ENCODE assay signal across 21 cellular contexts in genomic region chr17:18101828-18102227, GRCh38. TPM values are rescaled to one million over a fixed set of nuclear protein-coding genes. Genes with fewer than 3 reads are reported as not detected.
DNase-seq lines count a peak whose midpoint lies in the region; ATAC-seq and TF ChIP-seq lines count a peak whose summit lies in the region.
"Had no signal": no experiment of that assay in that cellular context is flagged by ENCODE, and none has a peak within 500 bp of the region (broad histone marks: within the 10 kb centered on the region; RNA-seq: fewer than 3 reads in every experiment).

No MANE protein-coding gene starts in this region.

- no peaks in the 10 kb centered on the region for H3K27me3 Mint-ChIP-seq in stimulated activated memory B cell treated with anti-CD40 and anti-IgM and Interleukin-4, amounts not matched to agents 10 μg/mL and 1 μg/mL and 100 μg/mL, for 72 hours
- H3K27me3 Mint-ChIP-seq: CD4-positive, CD25-positive, alpha-beta regulatory T cell; CD8-positive, alpha-beta memory T cell had no signal

- H3K27ac Mint-ChIP-seq in stimulated activated memory B cell treated with anti-CD40 and anti-IgM and Interleukin-4, amounts not matched to agents 10 μg/mL and 1 μg/mL and 100 μg/mL, for 72 hours, result peak overlapping the region; percentile 79
- H3K27ac Mint-ChIP-seq: H9 had no signal

- no peak for ATAC-seq in Right ventricle myocardium inferior
- ATAC-seq in right lobe of liver, result peak; percentile 2 to 20 (median 12)
- ATAC-seq in stimulated activated memory B cell treated with anti-CD40 and anti-IgM and Interleukin-4, amounts not matched to agents 10 μg/mL and 1 μg/mL and 100 μg/mL, for 72 hours, result no peak
- no peak for ATAC-seq in HG02759 (IDR thresholded peaks at IDR 0.05; ENCODE audit: unreplicated experiment)
- ATAC-seq in HG03439 (IDR thresholded peaks at IDR 0.05; ENCODE audit: unreplicated experiment), result no peak
- ATAC-seq: A549 had no signal

- peaks cover 0 to 3% (median 0%) of the 10 kb centered on the region in 4 donors for H3K4me1 ChIP-seq in right lobe of liver
- H3K4me1 ChIP-seq: A549 had no signal

- peak overlapping the region; percentile 9; the same call in 1 of the 2 replicates for H3K27ac ChIP-seq in RWPE1
- no peak overlapping the region for H3K27ac ChIP-seq in right lobe of liver
- H3K27ac ChIP-seq: 22Rv1, A549 had no signal

- DNase-seq in Right ventricle myocardium inferior (ENCODE audit: missing footprints) (peak; percentile 23), cardiac septum (ENCODE audit: low spot score) (no peak), RWPE1 (ENCODE audit: low spot score) (no peak), right lobe of liver (peak in 2 of 3 donors; percentile 50 to 72), activated T-cell treated with anti-CD3 and anti-CD28 coated beads for 4 hours (no peak)
- DNase-seq: AML-193; C1 segment of cervical spinal cord; CD4-positive, CD25-positive, alpha-beta regulatory T cell; CD8-positive, alpha-beta memory T cell; COR-L47; DMS 273 treated with DMSO at 0.1 percent for 48 hours; DMS53; DND-41; EL; H9 had no signal

- no peaks in the 10 kb centered on the region for H3K9me3 Mint-ChIP-seq in stimulated activated memory B cell treated with anti-CD40 and anti-IgM and Interleukin-4, amounts not matched to agents 10 μg/mL and 1 μg/mL and 100 μg/mL, for 72 hours
- H3K9me3 Mint-ChIP-seq: CD4-positive, CD25-positive, alpha-beta regulatory T cell; CD8-positive, alpha-beta memory T cell; H9 had no signal

- no peaks in the 10 kb centered on the region for H3K9me3 ChIP-seq in right lobe of liver
- H3K9me3 ChIP-seq: A549 had no signal

- intact Hi-C loops in Right ventricle myocardium inferior (cut with DNase I), result no loop called here
- intact Hi-C loops in cardiac septum (cut with DNase I), result no loop called here
- intact Hi-C loops in right lobe of liver (cut with DNase I), result no loop called here

- TF ChIP-seq CTCF in RWPE1 (conservative IDR thresholded peaks at IDR 0.05; ENCODE audit: low read depth) (no peak), right lobe of liver (IDR thresholded peaks at IDR 0.05) (no peak)

- H3K4me3 Mint-ChIP-seq in stimulated activated memory B cell treated with anti-CD40 and anti-IgM and Interleukin-4, amounts not matched to agents 10 μg/mL and 1 μg/mL and 100 μg/mL, for 72 hours, result no peak overlapping the region
- H3K4me3 Mint-ChIP-seq: CD4-positive, CD25-positive, alpha-beta regulatory T cell; CD8-positive, alpha-beta memory T cell; H9 had no signal

- peaks cover 23% of the 10 kb centered on the region for H3K4me1 Mint-ChIP-seq in stimulated activated memory B cell treated with anti-CD40 and anti-IgM and Interleukin-4, amounts not matched to agents 10 μg/mL and 1 μg/mL and 100 μg/mL, for 72 hours
- H3K4me1 Mint-ChIP-seq: CD4-positive, CD25-positive, alpha-beta regulatory T cell; H9 had no signal

- peaks cover 0 to 20% (median 5%) of the 10 kb centered on the region in 4 donors for H3K36me3 ChIP-seq in right lobe of liver

- POLR2A ChIA-PET in RWPE1 (lab: Yijun Ruan, JAX; ENCODE audit: low non-redundant PET), result no interaction called here

- H3K36me3 Mint-ChIP-seq in stimulated activated memory B cell treated with anti-CD40 and anti-IgM and Interleukin-4, amounts not matched to agents 10 μg/mL and 1 μg/mL and 100 μg/mL, for 72 hours, result peaks cover 22% of the 10 kb centered on the region

- H3K27me3 ChIP-seq in right lobe of liver, result no peaks in the 10 kb centered on the region

- TF ChIP-seq POLR2A in right lobe of liver (IDR thresholded peaks at IDR 0.05), result no peak

- CTCF ChIA-PET in RWPE1 (lab: Yijun Ruan, JAX), result no interaction called here

- H3K4me3 ChIP-seq in right lobe of liver, result no peak overlapping the region
- H3K4me3 ChIP-seq: A549 had no signal

- 0% methylated on average over 2 of the region's 9 CpGs for WGBS in right lobe of liver (ENCODE audit: insufficient coverage, low coverage, low lambda C conversion rate, missing lambda C conversion rate)

RNA-seq across cellular contexts. Expression of gene MYO15A, which starts 6.7 kb away (rescaled TPM):
- total RNA-seq in Right ventricle myocardium inferior, result 0.51 TPM
- total RNA-seq in cardiac septum, result 0.70 TPM
- total RNA-seq in right lobe of liver, result 1 to 10 TPM in 4 of 6 experiments, under 1 TPM in 2; 0.19 to 6.2 (median 1.5) TPM
- total RNA-seq: G401 had no signal

RNA-seq across cellular contexts. Expression of gene DRG2, which starts 14.1 kb away (rescaled TPM):
- total RNA-seq in Right ventricle myocardium inferior (18.8 TPM), cardiac septum (17.8 TPM), right lobe of liver (10 to 100 TPM; 10.4 to 28.8 (median 17.3) TPM)

Comparison
In these comparisons a context has a peak if more than half of its experiments do, and no peak if none do; other contexts are left out.
1. DNase-seq: peak in Right ventricle myocardium inferior (single experiment) and right lobe of liver (2 of 3); none in cardiac septum (single experiment), RWPE1 (single experiment) and activated T-cell treated with anti-CD3 and anti-CD28 coated beads for 4 hours (single experiment).
2. ATAC-seq: peak in right lobe of liver (4 of 4); none in Right ventricle myocardium inferior (single experiment), stimulated activated memory B cell treated with anti-CD40 and anti-IgM and Interleukin-4, amounts not matched to agents 10 μg/mL and 1 μg/mL and 100 μg/mL, for 72 hours (single experiment), HG02759 (single experiment) and HG03439 (single experiment).